In the genomic region with DNA sequence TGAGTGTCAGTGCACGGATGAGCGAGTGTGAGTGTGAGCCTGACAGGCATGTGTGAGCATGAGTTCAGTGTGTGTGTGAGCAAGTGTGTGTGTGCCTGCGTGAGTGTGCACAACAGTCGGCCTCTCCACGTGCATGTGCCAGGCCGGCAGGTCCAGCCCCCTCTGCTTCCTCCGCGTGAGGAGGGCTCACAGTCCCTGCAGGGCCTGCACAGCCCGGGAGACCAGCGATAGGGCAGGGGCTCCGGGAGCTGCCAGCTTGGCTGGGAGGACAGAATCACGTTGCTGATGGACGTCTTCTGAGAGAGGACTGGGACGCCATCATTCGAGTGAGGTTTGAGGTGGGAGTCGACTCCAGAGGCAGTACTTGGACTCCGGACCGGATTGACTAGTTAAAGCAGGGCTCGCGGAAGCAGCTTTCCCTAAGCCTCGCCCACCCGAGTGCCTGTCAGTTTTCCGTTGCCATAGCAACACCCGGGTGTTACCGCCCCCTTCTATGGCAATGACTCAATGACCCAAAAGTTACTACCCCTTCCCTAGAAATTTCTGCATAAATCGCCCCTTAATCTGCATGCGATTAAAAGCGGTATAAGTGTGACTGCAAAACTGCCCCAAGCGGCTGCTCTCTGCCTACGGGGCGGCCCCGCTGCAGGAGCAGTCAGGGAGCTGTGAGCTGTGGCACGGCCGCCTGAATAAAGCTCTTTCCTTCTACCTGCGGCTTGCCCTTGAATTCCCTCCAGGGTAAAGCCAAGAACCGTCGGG, we compare ENCODE assay signal across 8 cellular contexts.
A peak's percentile ranks its signal among the peaks of the same experiment; 100 is the strongest.
DNase-seq lines count a peak whose midpoint lies in the region; ATAC-seq and TF ChIP-seq lines count a peak whose summit lies in the region.

No MANE protein-coding gene starts in this region.

- peak overlapping the region; percentile 85 for H3K4me3 ChIP-seq in coronary artery

- H3K27ac ChIP-seq in coronary artery = no peak overlapping the region

- DNase-seq in activated gamma-delta T cell treated with Interleukin-2 at 50 U/mL for 16 hours = peak; percentile 53
- DNase-seq in activated gamma-delta T cell (lab: John Stamatoyannopoulos, UW) = no peak
- DNase-seq in activated CD4-positive, alpha-beta T cell treated with anti-CD3 and anti-CD28 coated beads for 1 hour = peak; percentile 41
- DNase-seq in coronary artery (ENCODE audit: low spot score) = no peak
- peak; percentile 94 for DNase-seq in left kidney (ENCODE audit: low read depth, low spot score)
- DNase-seq in stimulated activated CD4-positive, alpha-beta T cell treated with anti-CD3 and anti-CD28 coated beads, Interleukin-1b, Interleukin-23, amount 100 ng/mL, for 24 hours (ENCODE audit: low read depth in 4 of 4, low spot score in 1 of 4) = peak; percentile 33 to 67 (median 60)
- DNase-seq in NK-92 treated with Interleukin-12 subunit alpha and Interleukin-12 subunit beta, amount 100 ng/mL, for 24 hours (lab: John Stamatoyannopoulos, UW) = no peak

- no peak for TF ChIP-seq CTCF in coronary artery (IDR thresholded peaks at IDR 0.05)

- ATAC-seq in HG03460 (IDR thresholded peaks at IDR 0.05; ENCODE audit: unreplicated experiment) = peak; percentile 41

Comparison
In these comparisons a context has a peak if more than half of its experiments do, and no peak if none do; other contexts are left out.
1. DNase-seq: peak in activated gamma-delta T cell treated with Interleukin-2 at 50 U/mL for 16 hours (single experiment), activated CD4-positive, alpha-beta T cell treated with anti-CD3 and anti-CD28 coated beads for 1 hour (single experiment), left kidney (single experiment) and stimulated activated CD4-positive, alpha-beta T cell treated with anti-CD3 and anti-CD28 coated beads, Interleukin-1b, Interleukin-23, amount 100 ng/mL, for 24 hours (4 of 4); none in activated gamma-delta T cell (single experiment), coronary artery (single experiment) and NK-92 treated with Interleukin-12 subunit alpha and Interleukin-12 subunit beta, amount 100 ng/mL, for 24 hours (single experiment).